ENCODE assay signal across 8 cellular contexts in the genomic region with DNA sequence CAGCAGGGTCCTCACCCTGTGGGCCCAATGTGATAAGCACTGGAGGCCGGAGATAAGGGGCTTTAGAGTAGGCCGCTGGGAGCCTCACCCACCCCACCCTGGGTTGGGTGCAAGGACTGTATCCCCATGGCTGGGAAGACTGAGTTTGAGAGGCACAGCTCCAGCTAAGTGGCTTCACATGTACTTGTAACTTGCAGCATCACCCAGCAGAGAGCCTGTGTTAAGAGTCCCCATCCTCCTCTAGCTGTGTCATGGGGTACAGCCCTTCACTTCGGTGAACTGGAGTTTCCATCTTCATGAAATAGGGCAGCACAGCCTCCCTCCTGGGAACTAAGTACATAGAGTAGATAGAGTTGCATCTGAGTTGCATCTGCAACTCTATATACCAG. TPM values are rescaled to one million over a fixed set of nuclear protein-coding genes. Genes with fewer than 3 reads are reported as not detected.
DNase-seq lines count a peak whose midpoint lies in the region; ATAC-seq lines count a peak whose summit lies in the region.
"Had no signal": no experiment of that assay in that cellular context is flagged by ENCODE, and none has a peak within 500 bp of the region (broad histone marks: within the 10 kb centered on the region; RNA-seq: fewer than 3 reads in every experiment).

No MANE protein-coding gene starts in this region.

- peak overlapping the region in 2 of 3 donors; percentile 23 to 76 for H3K27ac Mint-ChIP-seq in IgD-negative memory B cell
- no peak overlapping the region for H3K27ac Mint-ChIP-seq in central memory CD8-positive, alpha-beta T cell (ENCODE audit: low read depth)

- H3K27ac ChIP-seq in trophoblast cell (ENCODE audit: low read depth, low read length), result no peak overlapping the region

- H3K4ac ChIP-seq in trophoblast cell (ENCODE audit: low read depth, low read length), result no peak overlapping the region

- no peaks in the 10 kb centered on the region for H3K9me3 Mint-ChIP-seq in IgD-negative memory B cell
- H3K9me3 Mint-ChIP-seq in central memory CD8-positive, alpha-beta T cell, result no peaks in the 10 kb centered on the region

- peak overlapping the region; percentile 92 for H3K4me2 ChIP-seq in trophoblast cell (ENCODE audit: low read length)

- H4K12ac ChIP-seq in trophoblast cell (ENCODE audit: low read depth, low read length), result no peak overlapping the region

- H2BK120ac ChIP-seq in trophoblast cell (ENCODE audit: insufficient read depth, low read length, poor library complexity), result no peak overlapping the region

- H2BK5ac ChIP-seq in trophoblast cell (ENCODE audit: low read depth, low read length, poor library complexity), result no peak overlapping the region

- H3K23ac ChIP-seq in trophoblast cell (ENCODE audit: low read length), result no peak overlapping the region

- H2AK5ac ChIP-seq in trophoblast cell (ENCODE audit: low read length), result no peak overlapping the region

- H3K18ac ChIP-seq in trophoblast cell (ENCODE audit: low read length), result no peak overlapping the region

- H3K4me3 ChIP-seq in trophoblast cell (ENCODE audit: low read depth, low read length), result no peak overlapping the region

- no peak overlapping the region for H4K91ac ChIP-seq in trophoblast cell (ENCODE audit: low read depth, low read length)

- H3K79me1 ChIP-seq in trophoblast cell (ENCODE audit: low read length), result peaks cover 6% of the 10 kb centered on the region

- peaks cover 3% of the 10 kb centered on the region for H3K36me3 Mint-ChIP-seq in IgD-negative memory B cell
- H3K36me3 Mint-ChIP-seq in central memory CD8-positive, alpha-beta T cell (ENCODE audit: insufficient read depth), result peaks cover 13% of the 10 kb centered on the region

- H2BK12ac ChIP-seq in trophoblast cell (ENCODE audit: low read length), result no peak overlapping the region

- no peaks in the 10 kb centered on the region for H3K27me3 Mint-ChIP-seq in IgD-negative memory B cell
- H3K27me3 Mint-ChIP-seq in central memory CD8-positive, alpha-beta T cell, result no peaks in the 10 kb centered on the region

- no peaks in the 10 kb centered on the region for H3K9me3 ChIP-seq in trophoblast cell (ENCODE audit: insufficient read depth, low read depth, low read length)

- peaks cover 13 to 22% (median 20%) of the 10 kb centered on the region in 3 donors for H3K4me1 Mint-ChIP-seq in IgD-negative memory B cell
- H3K4me1 Mint-ChIP-seq in central memory CD8-positive, alpha-beta T cell, result peaks cover 26% of the 10 kb centered on the region

- H2AFZ ChIP-seq in trophoblast cell (ENCODE audit: insufficient read depth, low read length, poor library complexity), result no peak overlapping the region

- ATAC-seq in central memory CD8-positive, alpha-beta T cell (replicated peaks; ENCODE audit: extremely low read depth, poor library complexity, severe bottlenecking), result no peak

- WGBS in trophoblast cell (ENCODE audit: extremely low coverage, insufficient coverage, insufficient read length), result no CpG with 5 or more reads among the region's 3 CpGs

- DNase-seq in central memory CD8-positive, alpha-beta T cell (ENCODE audit: low spot score in 2 of 2), result no peak
- DNase-seq in trophoblast cell (no peak), DMS114 treated with DMSO at 0.1 percent for 48 hours (lab: John Stamatoyannopoulos, UW; ENCODE audit: unreplicated experiment) (no peak), mesenteric fat pad (ENCODE audit: low spot score) (no peak), NCI-H1417 (lab: John Stamatoyannopoulos, UW) (no peak)
- DNase-seq: NCI-H2227 treated with DMSO at 0.1 percent for 48 hours; stimulated activated CD4-positive, alpha-beta T cell treated with anti-CD3 and anti-CD28 coated beads, Interleukin-1b, Interleukin-23, amount 100 ng/mL, for 48 hours had no signal

- no peak overlapping the region for H4K8ac ChIP-seq in trophoblast cell (ENCODE audit: low read depth, low read length)

- no peak overlapping the region for H3K14ac ChIP-seq in trophoblast cell (ENCODE audit: low read length)

- H3K36me3 ChIP-seq in trophoblast cell (ENCODE audit: control insufficient read depth in 1 of 2, insufficient read depth in 2 of 2, low read length in 2 of 2), result peaks cover 17% of the 10 kb centered on the region in 2 experiments

- peak overlapping the region; percentile 79 to 92 (median 88) for H3K4me3 Mint-ChIP-seq in IgD-negative memory B cell
- peak overlapping the region; percentile 83 for H3K4me3 Mint-ChIP-seq in central memory CD8-positive, alpha-beta T cell

- peaks cover 6% of the 10 kb centered on the region for H3K79me2 ChIP-seq in trophoblast cell (ENCODE audit: control insufficient read depth, insufficient read depth, low read length, poor library complexity)

- no peak overlapping the region for H3K9ac ChIP-seq in trophoblast cell (ENCODE audit: low read length)

- peaks cover 4 to 9% of the 10 kb centered on the region in 2 experiments for H3K4me1 ChIP-seq in trophoblast cell (ENCODE audit: control insufficient read depth in 1 of 2, insufficient read depth in 2 of 2, low read length in 2 of 2)

- H3K27me3 ChIP-seq in trophoblast cell (ENCODE audit: insufficient read depth, low read length), result no peaks in the 10 kb centered on the region

RNA-seq across cellular contexts. Expression of a gene that starts 1.3 kb away (rescaled TPM):
- polyA plus RNA-seq in IgD-negative memory B cell, result 195 TPM
- 187 and 189 TPM in 2 replicates for polyA plus RNA-seq in trophoblast cell (2013)
- 238 TPM for total RNA-seq in mesenteric fat pad

RNA-seq across cellular contexts. Expression of a gene that starts 1.5 kb away (rescaled TPM):
- polyA plus RNA-seq in IgD-negative memory B cell, result 6.4 TPM
- polyA plus RNA-seq in trophoblast cell (2013), result 19.0 and 19.9 TPM in 2 replicates
- total RNA-seq in mesenteric fat pad, result 2.1 TPM

RNA-seq across cellular contexts. Expression of a gene that starts 6.0 kb away (rescaled TPM):
- polyA plus RNA-seq in IgD-negative memory B cell, result 27.4 TPM
- 16.0 and 17.3 TPM in 2 replicates for polyA plus RNA-seq in trophoblast cell (2013)
- total RNA-seq in mesenteric fat pad, result 2.7 TPM

RNA-seq across cellular contexts. Expression of a gene that starts 9.1 kb away (rescaled TPM):
- 955 TPM for polyA plus RNA-seq in IgD-negative memory B cell
- 81.3 and 87.5 TPM in 2 replicates for polyA plus RNA-seq in trophoblast cell (2013)
- total RNA-seq in mesenteric fat pad, result 800 TPM

RNA-seq across cellular contexts. Expression of a gene that starts 25.0 kb away (rescaled TPM):
- 6.6 TPM for polyA plus RNA-seq in IgD-negative memory B cell
- polyA plus RNA-seq in trophoblast cell (2013), result 28.7 and 30.7 TPM in 2 replicates
- total RNA-seq in mesenteric fat pad, result 57.7 TPM
